Comparison of ENCODE assay signal across 1 cellular context in genomic region chr16:12257926-12258561, GRCh38.
TF ChIP-seq lines count a peak whose summit lies in the region.

No MANE protein-coding gene starts in this region.

TF ChIP-seq in GM23338, 12 proteins besides CTCF, POLR2A, EP300 and RAD21 (continued from another document):
- no peak for TF ChIP-seq REST (IDR thresholded peaks at IDR 0.05; ENCODE audit: unreplicated experiment)
- TF ChIP-seq ZNF331 (CRISPR knock-in tag; IDR thresholded peaks at IDR 0.05; ENCODE audit: low read depth), result no peak
- no peak for TF ChIP-seq NANOG (IDR thresholded peaks at IDR 0.05; ENCODE audit: borderline replicate concordance)
- TF ChIP-seq ZNF462 (CRISPR knock-in tag; IDR thresholded peaks at IDR 0.05), result no peak
- no peak for TF ChIP-seq JUNB (IDR thresholded peaks at IDR 0.05; ENCODE audit: unreplicated experiment)
- TF ChIP-seq STAT1 (IDR thresholded peaks at IDR 0.05; ENCODE audit: unreplicated experiment), result no peak
- TF ChIP-seq CREB1 (CRISPR knock-in tag; IDR thresholded peaks at IDR 0.05; ENCODE audit: low read depth), result no peak
- no peak for TF ChIP-seq ETS1 (IDR thresholded peaks at IDR 0.05)
- TF ChIP-seq EZH2phosphoT487 (IDR thresholded peaks at IDR 0.05; ENCODE audit: unreplicated experiment), result no peak
